Comparison of ENCODE assay signal across 28 cellular contexts in the genomic region with DNA sequence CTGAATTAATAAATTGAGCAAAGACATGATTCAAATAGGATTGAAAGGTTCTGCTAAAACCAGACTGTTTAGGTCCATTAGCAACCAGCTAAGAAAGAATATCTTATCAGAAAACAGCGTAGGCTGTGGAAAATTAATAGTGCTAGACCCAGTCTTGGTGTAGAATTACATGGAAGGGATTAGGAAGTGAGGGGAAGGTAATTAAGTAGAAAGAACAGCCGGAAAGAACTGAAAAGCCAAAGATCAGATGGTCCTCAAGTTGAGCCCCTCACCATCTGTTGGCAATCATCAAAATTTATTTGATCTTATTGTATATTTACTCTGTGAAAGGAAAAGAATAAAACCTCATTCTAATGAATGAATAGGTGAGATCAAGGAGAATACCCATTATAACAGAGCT. TPM values are rescaled to one million over a fixed set of nuclear protein-coding genes. Genes with fewer than 3 reads are reported as not detected.
DNase-seq lines count a peak whose midpoint lies in the region; ATAC-seq and TF ChIP-seq lines count a peak whose summit lies in the region.
"Had no signal": no experiment of that assay in that cellular context is flagged by ENCODE, and none has a peak within 500 bp of the region (broad histone marks: within the 10 kb centered on the region; RNA-seq: fewer than 3 reads in every experiment).

No MANE protein-coding gene starts in this region.

- peak overlapping the region; percentile 38 for H3K9ac ChIP-seq in neural cell (ENCODE audit: low read length)
- H3K9ac ChIP-seq: parathyroid adenoma had no signal

- H3K9me3 ChIP-seq in neural cell (ENCODE audit: low read length): no peaks in the 10 kb centered on the region
- H3K9me3 ChIP-seq: ascending aorta had no signal

- no peak for TF ChIP-seq EP300 in neural cell (conservative IDR thresholded peaks at IDR 0.05; ENCODE audit: poor library complexity, severe bottlenecking)

- peak overlapping the region; percentile 84 for H3K27ac ChIP-seq in neural cell (ENCODE audit: low read length)
- H3K27ac ChIP-seq: A549, ascending aorta, heart right ventricle, parathyroid adenoma, RWPE1, tibial nerve had no signal

- TF ChIP-seq CTCF in neural cell (IDR thresholded peaks at IDR 0.05; ENCODE audit: poor library complexity, severe bottlenecking) (no peak), GM13977 (IDR thresholded peaks at IDR 0.05; ENCODE audit: extremely low read depth, insufficient read depth, missing control alignments) (no peak)

- H3K36me3 ChIP-seq in neural cell (ENCODE audit: insufficient read depth, low read length): no peaks in the 10 kb centered on the region
- H3K36me3 ChIP-seq: ascending aorta, heart right ventricle, tibial nerve had no signal

- TF ChIP-seq RAD21 in neural cell (conservative IDR thresholded peaks at IDR 0.05): no peak

- peak overlapping the region; percentile 31 for H3K4me3 ChIP-seq in neural cell (ENCODE audit: low read length)
- H3K4me3 ChIP-seq: A549, ascending aorta, GM23338, heart right ventricle, lung, smooth muscle cell, tibial nerve had no signal

- no peaks in the 10 kb centered on the region for H3K79me2 ChIP-seq in neural cell (replicated peaks; ENCODE audit: insufficient read depth, low read length)
- H3K79me2 ChIP-seq: parathyroid adenoma had no signal

- peak overlapping the region; percentile 8 for H3K4me2 ChIP-seq in neural cell (ENCODE audit: low read length)
- H3K4me2 ChIP-seq: A549, GM23338, smooth muscle cell had no signal

- in situ Hi-C loops in GM13977 (cut with MboI; ENCODE audit: low pct_unique_long_range_greater_than_20kb, low sequenced_read_pairs, unreplicated experiment): loop anchor here (25.0 kb wide), 2 partner anchors 742 to 1042 kb away; a partner anchor contains a TSS

- H4K20me1 ChIP-seq in neural cell (ENCODE audit: insufficient read depth): no peaks in the 10 kb centered on the region

- H3K27me3 ChIP-seq in neural cell (ENCODE audit: insufficient read depth, low read depth, low read length): no peaks in the 10 kb centered on the region
- H3K27me3 ChIP-seq: ascending aorta, tibial nerve had no signal

- no peak overlapping the region for H2AFZ ChIP-seq in neural cell (ENCODE audit: low read depth, low read length)
- H2AFZ ChIP-seq: parathyroid adenoma had no signal

- peaks cover 11% of the 10 kb centered on the region for H3F3A ChIP-seq in neural cell (ENCODE audit: insufficient read depth, low read length, poor library complexity, severe bottlenecking)

- DNase-seq in NCI-H1694 treated with DMSO at 0.1 percent for 48 hours (lab: John Stamatoyannopoulos, UW): peak; percentile 32
- DNase-seq in NCI-H1694 (lab: John Stamatoyannopoulos, UW): no peak
- peak; percentile 81 to 95 for DNase-seq in NCI-H1930 (lab: John Stamatoyannopoulos, UW)
- peak; percentile 95 for DNase-seq in NCI-H82 treated with DMSO at 0.1 percent for 48 hours (lab: John Stamatoyannopoulos, UW; ENCODE audit: unreplicated experiment)
- no peak for DNase-seq in GM13977 (ENCODE audit: low spot score)
- no peak for DNase-seq in A172 (ENCODE audit: low spot score)
- DNase-seq: activated CD8-positive, alpha-beta T cell treated with anti-CD3 and anti-CD28 coated beads, Interleukin-2, amount 10 ng/mL, durations not matched to agents 7 days and 5 days; activated effector memory CD4-positive, alpha-beta T cell treated with anti-CD3 and anti-CD28 coated beads, Interleukin-2, amount 50 U/mL, for 16 hours; activated naive CD8-positive, alpha-beta T cell treated with anti-CD3 and anti-CD28 coated beads, Interleukin-2, amount 10 ng/mL, durations not matched to agents 7 days and 5 days; CD8-positive, alpha-beta memory T cell; cortex of kidney; effector memory CD8-positive, alpha-beta T cell; heart right ventricle; HFFc6; kidney glomerular epithelial cell; MV-4-11; stimulated activated CD4-positive, alpha-beta T cell treated with anti-CD3 and anti-CD28 coated beads, Interleukin-2, amount 100 ng/mL, for 24 hours had no signal

- H3K9me2 ChIP-seq in neural cell (ENCODE audit: insufficient read depth, low read length): no peaks in the 10 kb centered on the region

- ATAC-seq in GM21737 (IDR thresholded peaks at IDR 0.05; ENCODE audit: unreplicated experiment): no peak
- ATAC-seq: A549; activated CD8-positive, alpha-beta T cell treated with anti-CD3 and anti-CD28 coated beads, Interleukin-2, amount 10 ng/mL, durations not matched to agents 7 days and 5 days; effector memory CD8-positive, alpha-beta T cell; GM23338; heart right ventricle had no signal

TF ChIP-seq in neural cell, 6 proteins besides CTCF, POLR2A, EP300 and RAD21:
- TF ChIP-seq SMC3 (conservative IDR thresholded peaks at IDR 0.05; ENCODE audit: poor library complexity) (no peak), TAF1 (IDR thresholded peaks at IDR 0.05; ENCODE audit: low read depth) (no peak), EZH2 (IDR thresholded peaks at IDR 0.05; ENCODE audit: borderline replicate concordance, insufficient read depth, low read length, poor library complexity, severe bottlenecking) (no peak), POLR2AphosphoS5 (IDR thresholded peaks at IDR 0.05) (no peak), MXI1 (conservative IDR thresholded peaks at IDR 0.05; ENCODE audit: poor library complexity, severe bottlenecking) (no peak)
- TF ChIP-seq, protein P1, sequence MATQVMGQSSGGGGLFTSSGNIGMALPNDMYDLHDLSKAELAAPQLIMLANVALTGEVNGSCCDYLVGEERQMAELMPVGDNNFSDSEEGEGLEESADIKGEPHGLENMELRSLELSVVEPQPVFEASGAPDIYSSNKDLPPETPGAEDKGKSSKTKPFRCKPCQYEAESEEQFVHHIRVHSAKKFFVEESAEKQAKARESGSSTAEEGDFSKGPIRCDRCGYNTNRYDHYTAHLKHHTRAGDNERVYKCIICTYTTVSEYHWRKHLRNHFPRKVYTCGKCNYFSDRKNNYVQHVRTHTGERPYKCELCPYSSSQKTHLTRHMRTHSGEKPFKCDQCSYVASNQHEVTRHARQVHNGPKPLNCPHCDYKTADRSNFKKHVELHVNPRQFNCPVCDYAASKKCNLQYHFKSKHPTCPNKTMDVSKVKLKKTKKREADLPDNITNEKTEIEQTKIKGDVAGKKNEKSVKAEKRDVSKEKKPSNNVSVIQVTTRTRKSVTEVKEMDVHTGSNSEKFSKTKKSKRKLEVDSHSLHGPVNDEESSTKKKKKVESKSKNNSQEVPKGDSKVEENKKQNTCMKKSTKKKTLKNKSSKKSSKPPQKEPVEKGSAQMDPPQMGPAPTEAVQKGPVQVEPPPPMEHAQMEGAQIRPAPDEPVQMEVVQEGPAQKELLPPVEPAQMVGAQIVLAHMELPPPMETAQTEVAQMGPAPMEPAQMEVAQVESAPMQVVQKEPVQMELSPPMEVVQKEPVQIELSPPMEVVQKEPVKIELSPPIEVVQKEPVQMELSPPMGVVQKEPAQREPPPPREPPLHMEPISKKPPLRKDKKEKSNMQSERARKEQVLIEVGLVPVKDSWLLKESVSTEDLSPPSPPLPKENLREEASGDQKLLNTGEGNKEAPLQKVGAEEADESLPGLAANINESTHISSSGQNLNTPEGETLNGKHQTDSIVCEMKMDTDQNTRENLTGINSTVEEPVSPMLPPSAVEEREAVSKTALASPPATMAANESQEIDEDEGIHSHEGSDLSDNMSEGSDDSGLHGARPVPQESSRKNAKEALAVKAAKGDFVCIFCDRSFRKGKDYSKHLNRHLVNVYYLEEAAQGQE (IDR thresholded peaks at IDR 0.05; ENCODE audit: borderline replicate concordance): no peak

RNA-seq across cellular contexts. Expression of a gene that starts 50.1 kb away (rescaled TPM):
- 2.3 and 2.5 TPM in 2 replicates for polyA plus RNA-seq in neural cell
- 3.4 and 4.1 TPM in 2 replicates for polyA minus RNA-seq in neural cell
- total RNA-seq in A172 (2014; rRNA removed; shearing (Covaris generic)): 104 and 144 TPM in 2 replicates
- total RNA-seq: OCI-LY7 had no signal
- polyA plus RNA-seq: CD8-positive, alpha-beta memory T cell had no signal

Comparison
In these comparisons a context has a peak if more than half of its experiments do, and no peak if none do; other contexts are left out.
1. DNase-seq: peak in NCI-H1694 treated with DMSO at 0.1 percent for 48 hours (single experiment), NCI-H1930 (2 of 2) and NCI-H82 treated with DMSO at 0.1 percent for 48 hours (single experiment); none in NCI-H1694 (single experiment), GM13977 (single experiment) and A172 (single experiment).